Comparison of ENCODE assay signal across 33 cellular contexts in genomic region chr9:126582427-126582826, GRCh38. TPM values are rescaled to one million over a fixed set of nuclear protein-coding genes. Genes with fewer than 3 reads are reported as not detected.
"Had no signal": no experiment of that assay in that cellular context is flagged by ENCODE, and none has a peak within 500 bp of the region (broad histone marks: within the 10 kb centered on the region; RNA-seq: fewer than 3 reads in every experiment).

No MANE protein-coding gene starts in this region.

- H3K4me1 Mint-ChIP-seq: activated CD4-positive, alpha-beta T cell treated with anti-CD3 and anti-CD28 coated beads for 36 hours; activated CD4-positive, alpha-beta T cell treated with anti-CD3 and anti-CD28 coated beads, Interleukin-2, amount 10 ng/mL, durations not matched to agents 24 days and 14 days; activated CD8-positive, alpha-beta memory T cell treated with anti-CD3 and anti-CD28 coated beads, Interleukin-2, amount 10 ng/mL, durations not matched to agents 7 days and 5 days; activated naive CD4-positive, alpha-beta T cell treated with anti-CD3 and anti-CD28 coated beads, Interleukin-2, amount 50 U/mL, for 24 hours; activated naive CD8-positive, alpha-beta T cell treated with anti-CD3 and anti-CD28 coated beads for 36 hours; activated naive CD8-positive, alpha-beta T cell treated with anti-CD3 and anti-CD28 coated beads, Interleukin-2, amount 50 U/mL, for 24 hours had no signal

- DNase-seq: activated CD4-positive, alpha-beta memory T cell treated with anti-CD3 and anti-CD28 coated beads for 36 hours; activated CD4-positive, alpha-beta T cell treated with anti-CD3 and anti-CD28 coated beads for 36 hours; activated CD4-positive, alpha-beta T cell treated with anti-CD3 and anti-CD28 coated beads, Interleukin-2, amount 10 ng/mL, durations not matched to agents 24 days and 14 days; activated CD4-positive, CD25-positive, alpha-beta regulatory T cell; activated CD4-positive, CD25-positive, alpha-beta regulatory T cell treated with anti-CD3 and anti-CD28 coated beads, Interleukin-2, amount 50 U/mL, for 72 hours; activated CD8-positive, alpha-beta memory T cell treated with anti-CD3 and anti-CD28 coated beads, Interleukin-2, amount 10 ng/mL, durations not matched to agents 7 days and 5 days; activated CD8-positive, alpha-beta memory T cell treated with anti-CD3 and anti-CD28 coated beads, Interleukin-2, amount 50 U/mL, for 4 hours; activated CD8-positive, alpha-beta T cell treated with anti-CD3 and anti-CD28 coated beads, Interleukin-2, amount 10 ng/mL, durations not matched to agents 7 days and 5 days; activated effector memory CD4-positive, alpha-beta T cell treated with anti-CD3 and anti-CD28 coated beads, Interleukin-2, amount 50 U/mL, for 16 hours; activated naive CD4-positive, alpha-beta T cell treated with anti-CD3 and anti-CD28 coated beads for 36 hours; activated naive CD8-positive, alpha-beta T cell treated with anti-CD3 and anti-CD28 coated beads for 36 hours; activated naive CD8-positive, alpha-beta T cell treated with anti-CD3 and anti-CD28 coated beads, Interleukin-2, amount 50 U/mL, for 24 hours; activated T-cell treated with anti-CD3 and anti-CD28 coated beads, Interleukin-2, amount 50 U/mL, for 1 hour; activated T-cell treated with anti-CD3 and anti-CD28 coated beads, Interleukin-2, amount 50 U/mL, for 48 hours; adrenal gland; amygdala; aorta; body of pancreas; central memory CD4-positive, alpha-beta T cell; cerebellar nuclear complex; colonic mucosa; effector CD8-positive, alpha-beta T cell; foreskin keratinocyte; gastrocnemius medialis; T-helper 1 cell; T-helper 17 cell; T1000 had no signal

- H3K4me3 Mint-ChIP-seq: activated CD4-positive, alpha-beta memory T cell treated with anti-CD3 and anti-CD28 coated beads for 36 hours; activated CD4-positive, alpha-beta T cell treated with anti-CD3 and anti-CD28 coated beads for 36 hours; activated CD4-positive, alpha-beta T cell treated with anti-CD3 and anti-CD28 coated beads, Interleukin-2, amount 10 ng/mL, durations not matched to agents 24 days and 14 days; activated CD8-positive, alpha-beta memory T cell treated with anti-CD3 and anti-CD28 coated beads, Interleukin-2, amount 10 ng/mL, durations not matched to agents 7 days and 5 days; activated CD8-positive, alpha-beta T cell treated with anti-CD3 and anti-CD28 coated beads, Interleukin-2, amount 10 ng/mL, durations not matched to agents 7 days and 5 days; activated naive CD4-positive, alpha-beta T cell treated with anti-CD3 and anti-CD28 coated beads for 36 hours; activated naive CD4-positive, alpha-beta T cell treated with anti-CD3 and anti-CD28 coated beads, Interleukin-2, amount 50 U/mL, for 24 hours; activated naive CD8-positive, alpha-beta T cell treated with anti-CD3 and anti-CD28 coated beads for 36 hours; activated naive CD8-positive, alpha-beta T cell treated with anti-CD3 and anti-CD28 coated beads, Interleukin-2, amount 50 U/mL, for 24 hours; activated T-helper 1 cell treated with anti-CD3 and anti-CD28 coated beads, Interleukin-12 subunit alpha, Interleukin-12 subunit beta, Interleukin-2, Interleukin-4 antibody, amounts not matched to agents 30 ng/mL and 10 ng/mL and 1 ng/mL, durations not matched to agents 14 hours and 24 hours and 36 hours; T-helper 17 cell; T-helper 2 cell treated with Interferon-gamma antibody and Interleukin-4, amounts not matched to agents 5 μg/mL and 100 μg/mL, for 36 hours had no signal

- H3K9me3 Mint-ChIP-seq: activated CD4-positive, alpha-beta memory T cell treated with anti-CD3 and anti-CD28 coated beads for 36 hours; activated CD4-positive, alpha-beta T cell treated with anti-CD3 and anti-CD28 coated beads, Interleukin-2, amount 10 ng/mL, durations not matched to agents 24 days and 14 days; activated naive CD4-positive, alpha-beta T cell treated with anti-CD3 and anti-CD28 coated beads for 36 hours; activated naive CD4-positive, alpha-beta T cell treated with anti-CD3 and anti-CD28 coated beads, Interleukin-2, amount 50 U/mL, for 24 hours; activated naive CD8-positive, alpha-beta T cell treated with anti-CD3 and anti-CD28 coated beads for 36 hours; activated naive CD8-positive, alpha-beta T cell treated with anti-CD3 and anti-CD28 coated beads, Interleukin-2, amount 50 U/mL, for 24 hours; activated T-helper 1 cell treated with anti-CD3 and anti-CD28 coated beads, Interleukin-12 subunit alpha, Interleukin-12 subunit beta, Interleukin-2, Interleukin-4 antibody, amounts not matched to agents 30 ng/mL and 10 ng/mL and 1 ng/mL, durations not matched to agents 14 hours and 24 hours and 36 hours; activated T-helper 2 cell treated with anti-CD3 and anti-CD28 coated beads, Interferon-gamma antibody, Interleukin-2, Interleukin-4, amounts not matched to agents 10 μg/mL and 5 μg/mL and 100 μg/mL, durations not matched to agents 14 hours and 24 hours and 36 hours; T-helper 2 cell treated with Interferon-gamma antibody and Interleukin-4, amounts not matched to agents 5 μg/mL and 100 μg/mL, for 36 hours had no signal

- H3K4me3 ChIP-seq: adrenal gland, body of pancreas, colonic mucosa, gastrocnemius medialis had no signal

- H3K27me3 ChIP-seq: body of pancreas, colonic mucosa, gastrocnemius medialis had no signal

- H3K9me3 ChIP-seq: adrenal gland, body of pancreas, colonic mucosa, gastrocnemius medialis had no signal

- H3K36me3 ChIP-seq: adrenal gland, colonic mucosa, gastrocnemius medialis had no signal

- H3K27ac Mint-ChIP-seq: activated CD4-positive, alpha-beta memory T cell treated with anti-CD3 and anti-CD28 coated beads for 36 hours; activated CD4-positive, alpha-beta T cell treated with anti-CD3 and anti-CD28 coated beads for 36 hours; activated CD4-positive, alpha-beta T cell treated with anti-CD3 and anti-CD28 coated beads, Interleukin-2, amount 10 ng/mL, durations not matched to agents 24 days and 14 days; activated CD8-positive, alpha-beta memory T cell treated with anti-CD3 and anti-CD28 coated beads, Interleukin-2, amount 10 ng/mL, durations not matched to agents 7 days and 5 days; activated CD8-positive, alpha-beta T cell treated with anti-CD3 and anti-CD28 coated beads, Interleukin-2, amount 10 ng/mL, durations not matched to agents 7 days and 5 days; activated naive CD4-positive, alpha-beta T cell treated with anti-CD3 and anti-CD28 coated beads for 36 hours; activated naive CD4-positive, alpha-beta T cell treated with anti-CD3 and anti-CD28 coated beads, Interleukin-2, amount 50 U/mL, for 24 hours; activated naive CD8-positive, alpha-beta T cell treated with anti-CD3 and anti-CD28 coated beads for 36 hours; activated naive CD8-positive, alpha-beta T cell treated with anti-CD3 and anti-CD28 coated beads, Interleukin-2, amount 50 U/mL, for 24 hours; activated T-helper 1 cell treated with anti-CD3 and anti-CD28 coated beads, Interleukin-12 subunit alpha, Interleukin-12 subunit beta, Interleukin-2, Interleukin-4 antibody, amounts not matched to agents 30 ng/mL and 10 ng/mL and 1 ng/mL, durations not matched to agents 14 hours and 24 hours and 36 hours; activated T-helper 2 cell treated with anti-CD3 and anti-CD28 coated beads, Interferon-gamma antibody, Interleukin-2, Interleukin-4, amounts not matched to agents 10 μg/mL and 5 μg/mL and 100 μg/mL, durations not matched to agents 14 hours and 24 hours and 36 hours; T-helper 17 cell; T-helper 2 cell treated with Interferon-gamma antibody and Interleukin-4, amounts not matched to agents 5 μg/mL and 100 μg/mL, for 36 hours had no signal

- ATAC-seq: activated CD4-positive, alpha-beta T cell treated with anti-CD3 and anti-CD28 coated beads for 36 hours; activated CD8-positive, alpha-beta memory T cell treated with anti-CD3 and anti-CD28 coated beads, Interleukin-2, amount 10 ng/mL, durations not matched to agents 7 days and 5 days; activated CD8-positive, alpha-beta T cell treated with anti-CD3 and anti-CD28 coated beads, Interleukin-2, amount 10 ng/mL, durations not matched to agents 7 days and 5 days; activated naive CD8-positive, alpha-beta T cell treated with anti-CD3 and anti-CD28 coated beads, Interleukin-2, amount 50 U/mL, for 24 hours; body of pancreas; esophagus mucosa; foreskin keratinocyte; gastrocnemius medialis; T-helper 17 cell had no signal

- H3K4me1 ChIP-seq: adrenal gland, colonic mucosa, foreskin keratinocyte had no signal

- H3K36me3 Mint-ChIP-seq: activated CD4-positive, alpha-beta memory T cell treated with anti-CD3 and anti-CD28 coated beads for 36 hours; activated CD8-positive, alpha-beta memory T cell treated with anti-CD3 and anti-CD28 coated beads, Interleukin-2, amount 10 ng/mL, durations not matched to agents 7 days and 5 days; activated naive CD4-positive, alpha-beta T cell treated with anti-CD3 and anti-CD28 coated beads, Interleukin-2, amount 50 U/mL, for 24 hours; activated naive CD8-positive, alpha-beta T cell treated with anti-CD3 and anti-CD28 coated beads for 36 hours had no signal

- H3K27ac ChIP-seq: adrenal gland, body of pancreas, colonic mucosa, foreskin keratinocyte, gastrocnemius medialis had no signal

RNA-seq across cellular contexts. Expression of gene LMX1B, which starts 31.3 kb away (rescaled TPM):
- total RNA-seq: activated CD4-positive, alpha-beta memory T cell treated with anti-CD3 and anti-CD28 coated beads for 36 hours; activated CD4-positive, alpha-beta T cell treated with anti-CD3 and anti-CD28 coated beads for 36 hours; activated CD4-positive, alpha-beta T cell treated with anti-CD3 and anti-CD28 coated beads, Interleukin-2, amount 10 ng/mL, durations not matched to agents 24 days and 14 days; activated CD8-positive, alpha-beta memory T cell treated with anti-CD3 and anti-CD28 coated beads for 36 hours; activated CD8-positive, alpha-beta memory T cell treated with anti-CD3 and anti-CD28 coated beads, Interleukin-2, amount 10 ng/mL, durations not matched to agents 7 days and 5 days; activated CD8-positive, alpha-beta T cell treated with anti-CD3 and anti-CD28 coated beads, Interleukin-2, amount 10 ng/mL, durations not matched to agents 7 days and 5 days; activated naive CD4-positive, alpha-beta T cell treated with anti-CD3 and anti-CD28 coated beads for 36 hours; activated naive CD8-positive, alpha-beta T cell treated with anti-CD3 and anti-CD28 coated beads for 36 hours; activated T-helper 1 cell treated with anti-CD3 and anti-CD28 coated beads, Interleukin-12 subunit alpha, Interleukin-12 subunit beta, Interleukin-2, Interleukin-4 antibody, amounts not matched to agents 30 ng/mL and 10 ng/mL and 1 ng/mL, durations not matched to agents 14 hours and 24 hours and 36 hours; activated T-helper 2 cell treated with anti-CD3 and anti-CD28 coated beads, Interferon-gamma antibody, Interleukin-2, Interleukin-4, amounts not matched to agents 10 μg/mL and 5 μg/mL and 100 μg/mL, durations not matched to agents 14 hours and 24 hours and 36 hours; esophagus mucosa; T-helper 17 cell had no signal
- polyA plus RNA-seq: aorta had no signal
